ENCODE assay signal across 12 cellular contexts in genomic region chr17:47882695-47883588, GRCh38. TPM values are rescaled to one million over a fixed set of nuclear protein-coding genes. Genes with fewer than 3 reads are reported as not detected.
DNase-seq lines count a peak whose midpoint lies in the region; ATAC-seq and TF ChIP-seq lines count a peak whose summit lies in the region.
"Had no signal": no experiment of that assay in that cellular context is flagged by ENCODE, and none has a peak within 500 bp of the region (broad histone marks: within the 10 kb centered on the region; RNA-seq: fewer than 3 reads in every experiment).

No MANE protein-coding gene starts in this region.

- ATAC-seq in left ventricle myocardium superior (no peak), omental fat pad (ENCODE audit: low FRiP score) (peak; percentile 17)
- ATAC-seq in activated CD4-positive, CD25-positive, alpha-beta regulatory T cell treated with anti-CD3 and anti-CD28 coated beads, Interleukin-2, amount 50 U/mL, for 24 hours: no peak
- ATAC-seq: stimulated activated naive CD8-positive, alpha-beta T cell treated with anti-CD3 and anti-CD28 coated beads, Interleukin-15, amount 100 ng/mL, for 72 hours had no signal

- H3K36me3 ChIP-seq in left ventricle myocardium inferior (no peaks in the 10 kb centered on the region), esophagus squamous epithelium (no peaks in the 10 kb centered on the region)
- H3K36me3 ChIP-seq: brain microvascular endothelial cell had no signal

- no peak for TF ChIP-seq POLR2A in esophagus squamous epithelium (IDR thresholded peaks at IDR 0.05)

- DNase-seq in left ventricle myocardium inferior (no peak), left ventricle myocardium superior (no peak), esophagus squamous epithelium (lab: John Stamatoyannopoulos, UW) (no peak), omental fat pad (ENCODE audit: low spot score) (no peak), H4 (ENCODE audit: low spot score) (no peak), NAMALWA (ENCODE audit: low spot score) (no peak), NCI-H526 treated with DMSO at 0.1 percent for 48 hours (lab: John Stamatoyannopoulos, UW) (no peak)
- DNase-seq: activated naive CD4-positive, alpha-beta T cell; brain microvascular endothelial cell; SK-N-SH; stimulated activated naive CD8-positive, alpha-beta T cell treated with anti-CD3 and anti-CD28 coated beads, Interleukin-15, amount 100 ng/mL, for 72 hours had no signal

- H3K4me1 ChIP-seq in left ventricle myocardium inferior (peaks cover 18% of the 10 kb centered on the region), esophagus squamous epithelium (peaks cover 3 to 48% (median 19%) of the 10 kb centered on the region in 3 donors)

- 83 to 86% methylated on average over 8 of the region's 9 CpGs for WGBS in esophagus squamous epithelium, 2 donors

- intact Hi-C loops in left ventricle myocardium inferior (cut with micrococcal nuclease): loop anchor here (10.0 kb wide), 1 partner anchor 72 kb away; the partner anchor contains the start of gene PRR15L
- intact Hi-C loops in left ventricle myocardium superior (cut with micrococcal nuclease): no loop called here
- intact Hi-C loops in esophagus squamous epithelium (cut with DNase I): no loop called here

- TF ChIP-seq CTCF in left ventricle myocardium inferior (IDR thresholded peaks at IDR 0.05; ENCODE audit: borderline replicate concordance): no peak
- TF ChIP-seq CTCF in esophagus squamous epithelium (IDR thresholded peaks at IDR 0.05): no peak
- TF ChIP-seq CTCF in omental fat pad (IDR thresholded peaks at IDR 0.05): no peak

- peak overlapping the region; percentile 36 for H3K4me3 ChIP-seq in left ventricle myocardium inferior
- H3K4me3 ChIP-seq in esophagus squamous epithelium: peak overlapping the region in 1 of 4 donors; percentile 50

- peak overlapping the region; percentile 40 for H3K27ac ChIP-seq in left ventricle myocardium inferior (replicated peaks)
- peak overlapping the region in 3 of 4 donors; percentile 23 to 66 (median 30) for H3K27ac ChIP-seq in esophagus squamous epithelium
- H3K27ac ChIP-seq: brain microvascular endothelial cell had no signal

- peaks cover 33% of the 10 kb centered on the region for H3K27me3 ChIP-seq in left ventricle myocardium inferior (ENCODE audit: low read depth)
- H3K27me3 ChIP-seq in esophagus squamous epithelium: peaks cover 0 to 15% (median 0%) of the 10 kb centered on the region in 4 donors

- H3K9me3 ChIP-seq in left ventricle myocardium inferior (replicated peaks) (no peaks in the 10 kb centered on the region), esophagus squamous epithelium (no peaks in the 10 kb centered on the region)
- H3K9me3 ChIP-seq: SK-N-SH had no signal

RNA-seq across cellular contexts. Expression of gene SP2, which starts 13.1 kb away (rescaled TPM):
- total RNA-seq in left ventricle myocardium inferior (13.9 TPM), left ventricle myocardium superior (14.1 TPM), esophagus squamous epithelium (1 to 10 TPM; 4.0 to 9.9 (median 9.2) TPM), omental fat pad (1 to 10 TPM; 2.9 to 8.5 (median 6.9) TPM)
- total RNA-seq in H4 (2014; rRNA removed; shearing (Covaris generic)): 1.0 and 1.9 TPM in 2 replicates

RNA-seq across cellular contexts. Expression of gene SP6, which starts 32.0 kb away (rescaled TPM):
- total RNA-seq in left ventricle myocardium inferior (0.16 TPM), left ventricle myocardium superior (0.15 TPM), esophagus squamous epithelium (1 to 10 TPM; 1.1 to 6.4 (median 3.8) TPM), omental fat pad (1 to 10 TPM in 3 of 4 donors, under 1 TPM in 1; 0.74 to 1.7 (median 1.2) TPM)
- 0.14 and 0.21 TPM in 2 replicates for total RNA-seq in H4 (2014; rRNA removed; shearing (Covaris generic))

RNA-seq across cellular contexts. Expression of gene SCRN2, which starts 41.9 kb away (rescaled TPM):
- total RNA-seq in left ventricle myocardium inferior (27.1 TPM), left ventricle myocardium superior (33.8 TPM), esophagus squamous epithelium (10 to 100 TPM; 13.9 to 24.8 (median 17.8) TPM), omental fat pad (10 to 100 TPM; 43.6 to 72.6 (median 60.3) TPM)
- 21.0 and 21.9 TPM in 2 replicates for total RNA-seq in H4 (2014; rRNA removed; shearing (Covaris generic))

RNA-seq across cellular contexts. Expression of gene LRRC46, which starts 51.5 kb away (rescaled TPM):
- total RNA-seq in left ventricle myocardium inferior (0.63 TPM), left ventricle myocardium superior (not detected), esophagus squamous epithelium (under 1 TPM in 1 of 4 donors, not detected in 3; 0.18 TPM), omental fat pad (under 1 TPM in 1 of 4 donors, not detected in 3; 0.24 TPM)
- 0.27 and 0.35 TPM in 2 replicates for total RNA-seq in H4 (2014; rRNA removed; shearing (Covaris generic))

RNA-seq across cellular contexts. Expression of gene MRPL10, which starts 51.6 kb away (rescaled TPM):
- total RNA-seq in left ventricle myocardium inferior: 60.5 TPM
- total RNA-seq in left ventricle myocardium superior: 53.5 TPM
- 10 to 100 TPM; 23.2 to 36.6 (median 30.0) TPM for total RNA-seq in esophagus squamous epithelium
- 10 to 100 TPM; 23.1 to 50.5 (median 36.8) TPM for total RNA-seq in omental fat pad
- 54.8 and 69.1 TPM in 2 replicates for total RNA-seq in H4 (2014; rRNA removed; shearing (Covaris generic))
